Comparison of ENCODE assay signal across 8 cellular contexts in genomic region chrX:70196961-70197805, GRCh38. TPM values are rescaled to one million over a fixed set of nuclear protein-coding genes. Genes with fewer than 3 reads are reported as not detected.
DNase-seq lines count a peak whose midpoint lies in the region; ATAC-seq and TF ChIP-seq lines count a peak whose summit lies in the region.

No MANE protein-coding gene starts in this region.

- no peak overlapping the region for H3K27ac Mint-ChIP-seq in activated naive CD4-positive, alpha-beta T cell treated with anti-CD3 and anti-CD28 coated beads for 36 hours

- H3K4me2 ChIP-seq in IMR-90 (ENCODE audit: low read depth, low read length): no peak overlapping the region

- no peak overlapping the region for H2BK15ac ChIP-seq in IMR-90 (ENCODE audit: low read depth, low read length)

- TF ChIP-seq CTCF in IMR-90 (conservative IDR thresholded peaks at IDR 0.05; ENCODE audit: low read depth, low read length): peak; percentile 55

- H3K9me1 ChIP-seq in IMR-90 (ENCODE audit: insufficient read depth, low read length): no peaks in the 10 kb centered on the region

- H2BK20ac ChIP-seq in IMR-90 (ENCODE audit: low read depth, low read length): no peak overlapping the region

- ATAC-seq in GM19452 (IDR thresholded peaks at IDR 0.05; ENCODE audit: unreplicated experiment): peak; percentile 78
- peak; percentile 61; the same call in 1 of the 2 replicates for ATAC-seq in IMR-90 (ENCODE audit: low read depth)
- ATAC-seq in right cardiac atrium: peak; percentile 33 to 57

- H3K23ac ChIP-seq in IMR-90 (ENCODE audit: low read depth, low read length): no peak overlapping the region

- no peaks in the 10 kb centered on the region for H3K4me1 ChIP-seq in IMR-90 (ENCODE audit: control insufficient read depth, insufficient read depth, low read length)
- no peaks in the 10 kb centered on the region for H3K4me1 ChIP-seq in SJCRH30
- no peaks in the 10 kb centered on the region for H3K4me1 ChIP-seq in right cardiac atrium (ENCODE audit: control insufficient read depth, insufficient read depth, low read length)

- no peak overlapping the region for H3K14ac ChIP-seq in IMR-90 (replicated peaks; ENCODE audit: low read depth, low read length)

- H3K4ac ChIP-seq in IMR-90 (ENCODE audit: low read depth, low read length): no peak overlapping the region

- H2BK120ac ChIP-seq in IMR-90 (ENCODE audit: low read depth, low read length): no peak overlapping the region

- no peak overlapping the region for H3K4me3 Mint-ChIP-seq in activated naive CD4-positive, alpha-beta T cell treated with anti-CD3 and anti-CD28 coated beads for 36 hours

- no peak overlapping the region for H3K4me3 ChIP-seq in IMR-90 (ENCODE audit: insufficient read depth, low read depth, low read length)
- no peak overlapping the region for H3K4me3 ChIP-seq in SJCRH30
- H3K4me3 ChIP-seq in right cardiac atrium (ENCODE audit: low read length): no peak overlapping the region

- no peak for TF ChIP-seq POLR2A in IMR-90 (IDR thresholded peaks at IDR 0.05; ENCODE audit: low read depth, low read length)

- in situ Hi-C loops in IMR-90 (cut with MboI; ENCODE audit: low sequenced_read_pairs): no loop called here

- H3K4me1 Mint-ChIP-seq in activated naive CD4-positive, alpha-beta T cell treated with anti-CD3 and anti-CD28 coated beads for 36 hours (ENCODE audit: low read depth): peaks cover 2% of the 10 kb centered on the region

- peak; percentile 65 for DNase-seq in D341Med (ENCODE audit: low spot score)
- DNase-seq in IMR-90: peak; percentile 40
- peak; percentile 61 to 78 for DNase-seq in SJCRH30
- DNase-seq in activated naive CD4-positive, alpha-beta T cell treated with anti-CD3 and anti-CD28 coated beads for 36 hours: peak; percentile 81
- DNase-seq in right cardiac atrium: peak in 2 of 3 donors; percentile 22 to 60
- peak; percentile 9 to 62 for DNase-seq in stimulated activated CD4-positive, alpha-beta T cell treated with anti-CD3 and anti-CD28 coated beads, Interleukin-1b, Interleukin-23, amount 100 ng/mL, for 4 hours (ENCODE audit: low read depth in 2 of 2)
- DNase-seq in epidermal melanocyte (ENCODE audit: insufficient read length, low spot score): no peak

- no peak overlapping the region for H4K8ac ChIP-seq in IMR-90 (ENCODE audit: low read depth in 2 of 2, low read length in 2 of 2)

- H3K9ac ChIP-seq in IMR-90 (ENCODE audit: low read depth, low read length): no peak overlapping the region

- peak; percentile 54 for TF ChIP-seq RAD21 in IMR-90 (IDR thresholded peaks at IDR 0.05; ENCODE audit: low read length)

- WGBS in IMR-90 (ENCODE audit: extremely low coverage in 2 of 2, insufficient read length in 1 of 2), 2 experiments: 0% methylated on average over 1 of the region's 12 CpGs; no CpG with 5 or more reads in 1 of the 2 experiments
- WGBS in right cardiac atrium: 9% methylated on average over 12 of the region's 12 CpGs

- BruUV-seq in IMR-90 (replicated peaks; lab: Mats Ljungman, UMichigan): no TSS peak

- H3K9me3 ChIP-seq in IMR-90 (ENCODE audit: control insufficient read depth, insufficient read depth, low read length): 0 out of 2 replicates have a peak, but pooled peaks cover 2% of the 10 kb centered on the region
- H3K9me3 ChIP-seq in SJCRH30 (replicated peaks): no peaks in the 10 kb centered on the region
- H3K9me3 ChIP-seq in right cardiac atrium (ENCODE audit: control insufficient read depth, low read length): no peaks in the 10 kb centered on the region

- no peak overlapping the region for H2AK5ac ChIP-seq in IMR-90 (ENCODE audit: low read depth, low read length)

- no peaks in the 10 kb centered on the region for H4K20me1 ChIP-seq in IMR-90 (ENCODE audit: insufficient read depth, low read length)

- H3K18ac ChIP-seq in IMR-90 (ENCODE audit: low read depth, low read length): no peak overlapping the region

- no peak overlapping the region for H4K91ac ChIP-seq in IMR-90 (ENCODE audit: insufficient read depth, low read depth, low read length)

- no peak overlapping the region for H2AK9ac ChIP-seq in IMR-90 (replicated peaks; ENCODE audit: low read depth, low read length, poor library complexity)

- H3K56ac ChIP-seq in IMR-90 (ENCODE audit: extremely low read depth, insufficient read depth, low read length): no peak overlapping the region

- dilution Hi-C loops in IMR-90 (cut with HindIII; ENCODE audit: low sequenced_read_pairs, unreplicated experiment): no loop called here

- POLR2A ChIA-PET in IMR-90 (lab: Charles Lee; ENCODE audit: unreplicated experiment): no interaction called here

- intact Hi-C loops in IMR-90 (cut with micrococcal nuclease): loop anchor here (2.0 kb wide), 1 partner anchor 238 kb away; no protein-coding TSS in a partner anchor
- intact Hi-C loops in activated naive CD4-positive, alpha-beta T cell treated with anti-CD3 and anti-CD28 coated beads for 36 hours (cut with micrococcal nuclease): loop anchor here (1.0 to 5.0 kb wide), 4 partner anchors 66 to 470 kb away; partner anchors contain the start of gene KIF4A
- intact Hi-C loops in right cardiac atrium (cut with DNase I): loop anchor here in 2 of 4 donors (5.0 to 10.0 kb wide), 2 partner anchors 65 to 68 kb away; partner anchors contain the start of genes P2RY4 (in 2 of the 2) and ARR3 (in 1 of the 2)

- CTCF ChIA-PET in IMR-90 (lab: Yijun Ruan, JAX): interaction anchor here (1.0 to 1.9 kb wide), 2 partner anchors 9 to 167 kb away, joined by 3 to 4 read pairs; no protein-coding TSS in a partner anchor
- CTCF ChIA-PET in activated naive CD4-positive, alpha-beta T cell treated with anti-CD3 and anti-CD28 coated beads for 36 hours (lab: Charles Lee): interaction anchor here (0.5 to 1.9 kb wide), 11 partner anchors 9 to 397 kb away, joined by 3 to 7 read pairs (median 4); partner anchors contain the start of gene ARR3

- no peaks in the 10 kb centered on the region for H3K79me1 ChIP-seq in IMR-90 (ENCODE audit: low read depth in 1 of 2, low read length in 2 of 2)

- no peak overlapping the region for H4K5ac ChIP-seq in IMR-90 (ENCODE audit: low read depth, low read length)

- no peak overlapping the region for H2AFZ ChIP-seq in IMR-90 (replicated peaks; ENCODE audit: low read length, poor library complexity)

- no peaks in the 10 kb centered on the region for H3K27me3 Mint-ChIP-seq in activated naive CD4-positive, alpha-beta T cell treated with anti-CD3 and anti-CD28 coated beads for 36 hours (ENCODE audit: low read depth)

- no peak overlapping the region for H3K27ac ChIP-seq in IMR-90 (ENCODE audit: insufficient read depth, low read length)
- no peak overlapping the region for H3K27ac ChIP-seq in SJCRH30
- H3K27ac ChIP-seq in right cardiac atrium (ENCODE audit: low read length): no peak overlapping the region

- no peaks in the 10 kb centered on the region for H3K36me3 Mint-ChIP-seq in activated naive CD4-positive, alpha-beta T cell treated with anti-CD3 and anti-CD28 coated beads for 36 hours (ENCODE audit: low read depth)

- H3K9me3 Mint-ChIP-seq in activated naive CD4-positive, alpha-beta T cell treated with anti-CD3 and anti-CD28 coated beads for 36 hours: no peaks in the 10 kb centered on the region

- H3K36me3 ChIP-seq in IMR-90 (ENCODE audit: control insufficient read depth, insufficient read depth, low read length) (no peaks in the 10 kb centered on the region), SJCRH30 (no peaks in the 10 kb centered on the region)

- H2BK5ac ChIP-seq in IMR-90 (ENCODE audit: low read depth, low read length, poor library complexity, severe bottlenecking): no peak overlapping the region

- peaks cover 8% of the 10 kb centered on the region; the same call in 1 of the 2 replicates for H3K27me3 ChIP-seq in IMR-90 (ENCODE audit: control insufficient read depth, insufficient read depth, low read length)
- H3K27me3 ChIP-seq in SJCRH30: no peaks in the 10 kb centered on the region
- no peaks in the 10 kb centered on the region for H3K27me3 ChIP-seq in right cardiac atrium (ENCODE audit: control insufficient read depth, insufficient read depth)

TF ChIP-seq in IMR-90, 13 proteins besides CTCF, POLR2A, EP300 and RAD21:
- TF ChIP-seq RFX5 (IDR thresholded peaks at IDR 0.05; ENCODE audit: low read depth, low read length) (no peak), SMC3 (IDR thresholded peaks at IDR 0.05; ENCODE audit: low read depth, low read length) (peak; percentile 52)

RNA-seq across cellular contexts. Expression of gene DGAT2L6, which starts 19.9 kb away (rescaled TPM):
- not detected in 2 replicates for total RNA-seq in IMR-90 (2012; rRNA removed)
- polyA plus RNA-seq in IMR-90 (2012; rRNA removed): not detected in 2 replicates
- polyA plus RNA-seq in IMR-90 (2012; cell fraction: cytosol; rRNA removed): not detected in 2 replicates
- polyA plus RNA-seq in IMR-90 (2012; cell fraction: nucleus; rRNA removed; ENCODE audit: low replicate concordance): not detected in 2 replicates
- not detected in 2 replicates for total RNA-seq in SJCRH30 (2014; rRNA removed; shearing (Covaris generic))
- not detected for total RNA-seq in activated naive CD4-positive, alpha-beta T cell treated with anti-CD3 and anti-CD28 coated beads for 36 hours
- not detected for total RNA-seq in right cardiac atrium
- polyA plus RNA-seq in right cardiac atrium: not detected

RNA-seq across cellular contexts. Expression of gene AWAT1, which starts 37.3 kb away (rescaled TPM):
- total RNA-seq in IMR-90 (2012; rRNA removed) (not detected in 2 replicates), right cardiac atrium (not detected)
- polyA plus RNA-seq in IMR-90 (2012; rRNA removed) (not detected in 2 replicates), right cardiac atrium (not detected)
- not detected in 2 replicates for polyA plus RNA-seq in IMR-90 (2012; cell fraction: cytosol; rRNA removed)
- polyA plus RNA-seq in IMR-90 (2012; cell fraction: nucleus; rRNA removed; ENCODE audit: low replicate concordance): not detected in 2 replicates
- total RNA-seq in SJCRH30 (2014; rRNA removed; shearing (Covaris generic)): not detected in 2 replicates
- not detected for total RNA-seq in activated naive CD4-positive, alpha-beta T cell treated with anti-CD3 and anti-CD28 coated beads for 36 hours
